ENCODE assay signal across 1 cellular context in genomic region chr18:39591647-39592046, GRCh38.
TF ChIP-seq lines count a peak whose summit lies in the region.

No MANE protein-coding gene starts in this region.

TF ChIP-seq in GM23338, 12 proteins besides CTCF, POLR2A, EP300 and RAD21 (continued from another document):
- peak; percentile 25; the same call in 1 of the 2 replicates for TF ChIP-seq ZNF462 (CRISPR knock-in tag; IDR thresholded peaks at IDR 0.05)
- TF ChIP-seq, protein P1, sequence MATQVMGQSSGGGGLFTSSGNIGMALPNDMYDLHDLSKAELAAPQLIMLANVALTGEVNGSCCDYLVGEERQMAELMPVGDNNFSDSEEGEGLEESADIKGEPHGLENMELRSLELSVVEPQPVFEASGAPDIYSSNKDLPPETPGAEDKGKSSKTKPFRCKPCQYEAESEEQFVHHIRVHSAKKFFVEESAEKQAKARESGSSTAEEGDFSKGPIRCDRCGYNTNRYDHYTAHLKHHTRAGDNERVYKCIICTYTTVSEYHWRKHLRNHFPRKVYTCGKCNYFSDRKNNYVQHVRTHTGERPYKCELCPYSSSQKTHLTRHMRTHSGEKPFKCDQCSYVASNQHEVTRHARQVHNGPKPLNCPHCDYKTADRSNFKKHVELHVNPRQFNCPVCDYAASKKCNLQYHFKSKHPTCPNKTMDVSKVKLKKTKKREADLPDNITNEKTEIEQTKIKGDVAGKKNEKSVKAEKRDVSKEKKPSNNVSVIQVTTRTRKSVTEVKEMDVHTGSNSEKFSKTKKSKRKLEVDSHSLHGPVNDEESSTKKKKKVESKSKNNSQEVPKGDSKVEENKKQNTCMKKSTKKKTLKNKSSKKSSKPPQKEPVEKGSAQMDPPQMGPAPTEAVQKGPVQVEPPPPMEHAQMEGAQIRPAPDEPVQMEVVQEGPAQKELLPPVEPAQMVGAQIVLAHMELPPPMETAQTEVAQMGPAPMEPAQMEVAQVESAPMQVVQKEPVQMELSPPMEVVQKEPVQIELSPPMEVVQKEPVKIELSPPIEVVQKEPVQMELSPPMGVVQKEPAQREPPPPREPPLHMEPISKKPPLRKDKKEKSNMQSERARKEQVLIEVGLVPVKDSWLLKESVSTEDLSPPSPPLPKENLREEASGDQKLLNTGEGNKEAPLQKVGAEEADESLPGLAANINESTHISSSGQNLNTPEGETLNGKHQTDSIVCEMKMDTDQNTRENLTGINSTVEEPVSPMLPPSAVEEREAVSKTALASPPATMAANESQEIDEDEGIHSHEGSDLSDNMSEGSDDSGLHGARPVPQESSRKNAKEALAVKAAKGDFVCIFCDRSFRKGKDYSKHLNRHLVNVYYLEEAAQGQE (IDR thresholded peaks at IDR 0.05; ENCODE audit: unreplicated experiment) = no peak
- no peak for TF ChIP-seq EZH2phosphoT487 (IDR thresholded peaks at IDR 0.05; ENCODE audit: unreplicated experiment)
- no peak for TF ChIP-seq ZNF114 (CRISPR knock-in tag; IDR thresholded peaks at IDR 0.05)
- no peak for TF ChIP-seq CREB1 (CRISPR knock-in tag; IDR thresholded peaks at IDR 0.05; ENCODE audit: low read depth)
- no peak for TF ChIP-seq STAT1 (IDR thresholded peaks at IDR 0.05; ENCODE audit: unreplicated experiment)
- TF ChIP-seq, protein P2, sequence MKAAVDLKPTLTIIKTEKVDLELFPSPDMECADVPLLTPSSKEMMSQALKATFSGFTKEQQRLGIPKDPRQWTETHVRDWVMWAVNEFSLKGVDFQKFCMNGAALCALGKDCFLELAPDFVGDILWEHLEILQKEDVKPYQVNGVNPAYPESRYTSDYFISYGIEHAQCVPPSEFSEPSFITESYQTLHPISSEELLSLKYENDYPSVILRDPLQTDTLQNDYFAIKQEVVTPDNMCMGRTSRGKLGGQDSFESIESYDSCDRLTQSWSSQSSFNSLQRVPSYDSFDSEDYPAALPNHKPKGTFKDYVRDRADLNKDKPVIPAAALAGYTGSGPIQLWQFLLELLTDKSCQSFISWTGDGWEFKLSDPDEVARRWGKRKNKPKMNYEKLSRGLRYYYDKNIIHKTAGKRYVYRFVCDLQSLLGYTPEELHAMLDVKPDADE (IDR thresholded peaks at IDR 0.05) = no peak
- TF ChIP-seq NANOG (IDR thresholded peaks at IDR 0.05; ENCODE audit: borderline replicate concordance) = peak; percentile 93
- no peak for TF ChIP-seq EZH2 (IDR thresholded peaks at IDR 0.05; ENCODE audit: low read depth, unreplicated experiment)
- peak; percentile 41; the same call in 1 of the 2 replicates for TF ChIP-seq POLR2AphosphoS5 (IDR thresholded peaks at IDR 0.05; ENCODE audit: low read depth)
- no peak for TF ChIP-seq ZNF331 (CRISPR knock-in tag; IDR thresholded peaks at IDR 0.05; ENCODE audit: low read depth)
